26 cellular contexts compared by ENCODE assay signal in genomic region chr6:129906515-129907077, GRCh38. TPM values are rescaled to one million over a fixed set of nuclear protein-coding genes. Genes with fewer than 3 reads are reported as not detected.
"Had no signal": no experiment of that assay in that cellular context is flagged by ENCODE, and none has a peak within 500 bp of the region (broad histone marks: within the 10 kb centered on the region; RNA-seq: fewer than 3 reads in every experiment).

No MANE protein-coding gene starts in this region.

- H3K27ac ChIP-seq: KMS-11, Peyer's patch, SJCRH30 had no signal

- DNase-seq: IMR-90, Kasumi-1, MM.1S, NCI-H1092 treated with DMSO at 0.1 percent for 48 hours, NCI-H1436, NCI-H187, NCI-H2029, NCI-H2081 treated with DMSO at 0.1 percent for 48 hours, NCI-H2171, NCI-H226, NCI-H446, NCI-H510A, NCI-H524 treated with DMSO at 0.1 percent for 48 hours, NCI-H69, NCI-H774, PC-3, Peyer's patch, SHP77 treated with DMSO at 0.1 percent for 48 hours, SJCRH30, SW 1271 had no signal

- FAIRE-seq: HepG2 had no signal

- H3K9me3 ChIP-seq: Peyer's patch had no signal

- H3K36me3 ChIP-seq: Peyer's patch, SJCRH30 had no signal

- ATAC-seq: HepG2, PC-3, Right ventricle myocardium inferior had no signal

- H3K27me3 ChIP-seq: Peyer's patch, SJCRH30 had no signal

- H3K9ac ChIP-seq: KMS-11 had no signal

- H3K4me1 ChIP-seq: Peyer's patch, SJCRH30 had no signal

- H3K4me3 ChIP-seq: Peyer's patch, SJCRH30 had no signal

- H3K4me2 ChIP-seq: KMS-11 had no signal

RNA-seq across cellular contexts. Expression of gene TMEM244, which starts 45.5 kb away (rescaled TPM):
- total RNA-seq: HepG2, HT1080, M059J, OCI-LY7, PC-3, Peyer's patch, Right ventricle myocardium inferior, SJCRH30 had no signal
- polyA plus RNA-seq: HepG2 had no signal
